Comparison of ENCODE assay signal across 28 cellular contexts in the genomic region with DNA sequence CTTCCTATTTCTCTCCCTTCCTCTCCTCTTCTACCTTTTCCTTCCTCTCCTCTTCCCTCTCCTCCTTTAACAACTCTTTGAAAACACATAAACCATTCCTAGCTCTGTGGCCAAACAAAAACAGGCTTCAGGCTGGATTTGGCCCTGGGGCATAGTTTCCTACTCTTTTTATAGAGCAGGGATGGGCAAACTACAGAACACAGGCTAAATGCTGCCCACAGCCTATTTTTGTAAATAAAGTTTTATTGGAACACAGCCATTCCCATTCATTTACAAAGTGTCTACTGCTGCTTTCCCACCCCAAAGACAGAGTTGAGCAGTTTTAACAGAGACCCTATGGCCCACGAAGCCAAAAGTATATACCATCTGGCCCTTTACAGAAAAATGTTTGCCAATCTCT. TPM values are rescaled to one million over a fixed set of nuclear protein-coding genes. Genes with fewer than 3 reads are reported as not detected.
DNase-seq lines count a peak whose midpoint lies in the region; ATAC-seq and TF ChIP-seq lines count a peak whose summit lies in the region.
"Had no signal": no experiment of that assay in that cellular context is flagged by ENCODE, and none has a peak within 500 bp of the region (broad histone marks: within the 10 kb centered on the region; RNA-seq: fewer than 3 reads in every experiment).

No MANE protein-coding gene starts in this region.

- H3K9me3 ChIP-seq in CD8-positive, alpha-beta memory T cell (ENCODE audit: low read length): no peaks in the 10 kb centered on the region
- H3K9me3 ChIP-seq: Caco-2, colonic mucosa, transverse colon had no signal

- H3K4me3 ChIP-seq in CD8-positive, alpha-beta memory T cell (ENCODE audit: low read length): no peak overlapping the region
- H3K4me3 ChIP-seq: BLaER1 treated with 17β-estradiol and CSF1 and Interleukin-3, amounts not matched to agents 10 nM and 100 nM; colonic mucosa; transverse colon had no signal

- H3K27ac ChIP-seq in CD8-positive, alpha-beta memory T cell (ENCODE audit: low read depth, low read length): no peak overlapping the region
- H3K27ac ChIP-seq: BLaER1 treated with 17β-estradiol and CSF1 and Interleukin-3, amounts not matched to agents 10 nM and 100 nM; colonic mucosa had no signal

- H3K4me3 Mint-ChIP-seq in brain (no peak overlapping the region), osteocyte (ENCODE audit: unreplicated experiment) (no peak overlapping the region)
- H3K4me3 Mint-ChIP-seq in CD8-positive, alpha-beta memory T cell: no peak overlapping the region
- H3K4me3 Mint-ChIP-seq: natural killer cell; stimulated activated memory B cell treated with anti-CD40 and anti-IgM and Interleukin-4, amounts not matched to agents 10 μg/mL and 1 μg/mL and 100 μg/mL, for 72 hours; T-cell had no signal

- H3K27me3 ChIP-seq in CD8-positive, alpha-beta memory T cell (ENCODE audit: insufficient read depth, low read length, poor library complexity, severe bottlenecking): no peaks in the 10 kb centered on the region
- H3K27me3 ChIP-seq: BLaER1 treated with 17β-estradiol and CSF1 and Interleukin-3, amounts not matched to agents 10 nM and 100 nM; colonic mucosa; transverse colon had no signal

- H3K36me3 ChIP-seq in CD8-positive, alpha-beta memory T cell (ENCODE audit: insufficient read depth, low read length): no peaks in the 10 kb centered on the region
- H3K36me3 ChIP-seq: BLaER1 treated with 17β-estradiol and CSF1 and Interleukin-3, amounts not matched to agents 10 nM and 100 nM; colonic mucosa; transverse colon had no signal

- peak; percentile 68 for DNase-seq in ELF-1 (ENCODE audit: low read depth, low spot score)
- peak; percentile 62 for DNase-seq in M059J (ENCODE audit: low read depth)
- DNase-seq in osteocyte (ENCODE audit: extremely low spot score, unreplicated experiment): no peak
- no peak for DNase-seq in HuH-7 (ENCODE audit: low spot score)
- no peak for DNase-seq in CD8-positive, alpha-beta memory T cell
- DNase-seq: activated CD4-positive, alpha-beta T cell treated with anti-CD3 and anti-CD28 coated beads for 48 hours; Caco-2; colonic mucosa; DMS53; effector CD4-positive, alpha-beta T cell; GF-D8; GOT3; KG1; midbrain; natural killer cell; NCI-H1436; NCI-H2081 treated with DMSO at 0.1 percent for 48 hours; NCI-H2227 treated with DMSO at 0.1 percent for 48 hours; NCI-H526 treated with DMSO at 0.1 percent for 48 hours; occipital lobe; SIG-M5; T-cell; transverse colon had no signal

- H3K27me3 Mint-ChIP-seq in brain (no peaks in the 10 kb centered on the region), osteocyte (ENCODE audit: unreplicated experiment) (no peaks in the 10 kb centered on the region)
- peaks cover 17 to 26% of the 10 kb centered on the region in 2 donors for H3K27me3 Mint-ChIP-seq in CD8-positive, alpha-beta memory T cell

- H3K9me3 Mint-ChIP-seq in brain (no peaks in the 10 kb centered on the region), osteocyte (ENCODE audit: unreplicated experiment) (no peaks in the 10 kb centered on the region)
- no peaks in the 10 kb centered on the region for H3K9me3 Mint-ChIP-seq in CD8-positive, alpha-beta memory T cell
- H3K9me3 Mint-ChIP-seq: activated naive CD4-positive, alpha-beta T cell treated with anti-CD3 and anti-CD28 coated beads, Interleukin-2, amount 50 U/mL, for 72 hours; natural killer cell; stimulated activated memory B cell treated with anti-CD40 and anti-IgM and Interleukin-4, amounts not matched to agents 10 μg/mL and 1 μg/mL and 100 μg/mL, for 72 hours; T-cell had no signal

- H3K4me1 Mint-ChIP-seq in brain: peaks cover 50% of the 10 kb centered on the region
- H3K4me1 Mint-ChIP-seq in osteocyte (ENCODE audit: unreplicated experiment): peaks cover 57% of the 10 kb centered on the region
- no peaks in the 10 kb centered on the region for H3K4me1 Mint-ChIP-seq in CD8-positive, alpha-beta memory T cell
- H3K4me1 Mint-ChIP-seq: natural killer cell; stimulated activated memory B cell treated with anti-CD40 and anti-IgM and Interleukin-4, amounts not matched to agents 10 μg/mL and 1 μg/mL and 100 μg/mL, for 72 hours; T-cell had no signal

- H3K4me1 ChIP-seq in CD8-positive, alpha-beta memory T cell (ENCODE audit: insufficient read depth, low read length): no peaks in the 10 kb centered on the region
- H3K4me1 ChIP-seq: BLaER1 treated with 17β-estradiol and CSF1 and Interleukin-3, amounts not matched to agents 10 nM and 100 nM; colonic mucosa had no signal

- H3K36me3 Mint-ChIP-seq in brain (peaks cover 9% of the 10 kb centered on the region), osteocyte (ENCODE audit: unreplicated experiment) (peaks cover 3% of the 10 kb centered on the region)
- H3K36me3 Mint-ChIP-seq in CD8-positive, alpha-beta memory T cell: no peaks in the 10 kb centered on the region
- H3K36me3 Mint-ChIP-seq: activated naive CD4-positive, alpha-beta T cell treated with anti-CD3 and anti-CD28 coated beads, Interleukin-2, amount 50 U/mL, for 72 hours; natural killer cell; stimulated activated memory B cell treated with anti-CD40 and anti-IgM and Interleukin-4, amounts not matched to agents 10 μg/mL and 1 μg/mL and 100 μg/mL, for 72 hours; T-cell had no signal

- TF ChIP-seq CTCF in brain (conservative IDR thresholded peaks at IDR 0.05) (no peak), osteocyte (IDR thresholded peaks at IDR 0.05) (no peak)

- POLR2A ChIA-PET in CD8-positive, alpha-beta memory T cell (lab: Charles Lee): no interaction called here

- H3K27ac Mint-ChIP-seq in brain: peak overlapping the region in 3 of 5 experiments; percentile 17 to 64 (median 57)
- peak overlapping the region; percentile 61 for H3K27ac Mint-ChIP-seq in osteocyte (ENCODE audit: unreplicated experiment)
- no peak overlapping the region for H3K27ac Mint-ChIP-seq in CD8-positive, alpha-beta memory T cell
- H3K27ac Mint-ChIP-seq: activated naive CD4-positive, alpha-beta T cell treated with anti-CD3 and anti-CD28 coated beads, Interleukin-2, amount 50 U/mL, for 72 hours; natural killer cell; stimulated activated memory B cell treated with anti-CD40 and anti-IgM and Interleukin-4, amounts not matched to agents 10 μg/mL and 1 μg/mL and 100 μg/mL, for 72 hours; T-cell had no signal

- ATAC-seq in GM19467 (IDR thresholded peaks at IDR 0.05; ENCODE audit: unreplicated experiment): no peak
- ATAC-seq: activated naive CD4-positive, alpha-beta T cell treated with anti-CD3 and anti-CD28 coated beads, Interleukin-2, amount 50 U/mL, for 72 hours; natural killer cell; stimulated activated memory B cell treated with anti-CD40 and anti-IgM and Interleukin-4, amounts not matched to agents 10 μg/mL and 1 μg/mL and 100 μg/mL, for 72 hours; T-cell had no signal

- CTCF ChIA-PET in CD8-positive, alpha-beta memory T cell (lab: Charles Lee): no interaction called here

RNA-seq across cellular contexts. Expression of gene LHFPL6, which starts 35.4 kb away (rescaled TPM):
- 24.9 and 39.0 TPM in 2 replicates for total RNA-seq in M059J (2014; rRNA removed; shearing (Covaris generic))
- polyA plus RNA-seq in brain (ENCODE audit: insufficient read depth, low read depth, low replicate concordance): 26.4 TPM
- 173 and 174 TPM in 2 replicates for total RNA-seq in osteocyte
- 1 to 10 TPM; 5.9 to 6.4 TPM for total RNA-seq in CD8-positive, alpha-beta memory T cell
- polyA plus RNA-seq in CD8-positive, alpha-beta memory T cell: not detected
- total RNA-seq: natural killer cell had no signal

Comparison
In these comparisons a context has a peak if more than half of its experiments do, and no peak if none do; other contexts are left out.
1. DNase-seq: peak in ELF-1 (single experiment) and M059J (single experiment); none in osteocyte (single experiment), HuH-7 (single experiment) and CD8-positive, alpha-beta memory T cell (0 of 5).
2. H3K27ac Mint-ChIP-seq: peak in brain (3 of 5) and osteocyte (single experiment); none in CD8-positive, alpha-beta memory T cell (0 of 8).